ENCODE assay signal across 26 cellular contexts in the genomic region with DNA sequence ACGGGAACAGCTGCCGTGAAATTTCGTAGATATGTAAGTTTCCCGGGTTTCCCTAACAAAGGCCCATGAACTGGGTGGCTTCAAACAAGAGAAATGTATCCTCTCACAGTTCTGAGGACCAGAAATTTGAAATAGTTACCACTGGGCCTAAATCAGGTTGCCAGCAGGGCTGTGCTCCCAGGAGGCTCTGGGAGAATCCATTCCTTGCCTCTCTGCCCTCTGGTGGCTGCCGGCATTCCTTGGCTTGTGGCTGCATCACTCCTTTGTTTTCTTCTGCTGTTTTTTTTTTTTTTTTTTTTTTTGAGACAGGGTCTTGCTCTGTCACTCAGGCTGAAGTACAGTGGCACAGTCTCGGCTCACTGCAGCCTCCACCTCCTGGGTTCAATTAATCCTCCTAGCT. TPM values are rescaled to one million over a fixed set of nuclear protein-coding genes. Genes with fewer than 3 reads are reported as not detected.
DNase-seq lines count a peak whose midpoint lies in the region; ATAC-seq and TF ChIP-seq lines count a peak whose summit lies in the region.
"Had no signal": no experiment of that assay in that cellular context is flagged by ENCODE, and none has a peak within 500 bp of the region (broad histone marks: within the 10 kb centered on the region; RNA-seq: fewer than 3 reads in every experiment).

No MANE protein-coding gene starts in this region.

- H3K27ac ChIP-seq in breast epithelium = peak overlapping the region; percentile 79 to 80
- peak overlapping the region; percentile 57; the same call in 1 of the 2 replicates for H3K27ac ChIP-seq in VCaP
- peak overlapping the region; percentile 17 for H3K27ac ChIP-seq in fibroblast of lung (ENCODE audit: insufficient read depth, low read length)
- H3K27ac ChIP-seq: pancreas had no signal

- no peak overlapping the region for H3K4me3 ChIP-seq in breast epithelium
- H3K4me3 ChIP-seq in fibroblast of lung (replicated peaks in 1 of 4; ENCODE audit: control extremely low read depth in 1 of 4, insufficient read depth in 1 of 4, low read depth in 3 of 4, low read length in 4 of 4) = no peak overlapping the region
- H3K4me3 ChIP-seq: dorsolateral prefrontal cortex, pancreas had no signal

- H3K36me3 Mint-ChIP-seq in MCF 10A (ENCODE audit: insufficient read depth, unreplicated experiment) (no peaks in the 10 kb centered on the region), type B pancreatic cell (no peaks in the 10 kb centered on the region)
- H3K36me3 Mint-ChIP-seq: stimulated activated effector memory CD8-positive, alpha-beta T cell treated with anti-CD3 and anti-CD28 coated beads, Interleukin-12 subunit alpha, Interleukin-12 subunit beta, amount 100 ng/mL, for 72 hours had no signal

- no peaks in the 10 kb centered on the region for H4K20me1 ChIP-seq in fibroblast of lung (ENCODE audit: control insufficient read depth, extremely low read depth, insufficient read depth, low read length)

- H3K9me3 Mint-ChIP-seq in MCF 10A (ENCODE audit: unreplicated experiment) (no peaks in the 10 kb centered on the region), type B pancreatic cell (peaks cover 4% of the 10 kb centered on the region)
- H3K9me3 Mint-ChIP-seq: stimulated activated effector memory CD8-positive, alpha-beta T cell treated with anti-CD3 and anti-CD28 coated beads, Interleukin-12 subunit alpha, Interleukin-12 subunit beta, amount 100 ng/mL, for 72 hours had no signal

- H3K4me3 Mint-ChIP-seq in MCF 10A (ENCODE audit: unreplicated experiment) (no peak overlapping the region), type B pancreatic cell (no peak overlapping the region)
- H3K4me3 Mint-ChIP-seq: activated T-helper 17 cell treated with anti-CD3 and anti-CD28 coated beads, Interleukin-2, amount 50 U/mL, for 72 hours; natural killer cell; stimulated activated effector memory CD8-positive, alpha-beta T cell treated with anti-CD3 and anti-CD28 coated beads, Interleukin-12 subunit alpha, Interleukin-12 subunit beta, amount 100 ng/mL, for 72 hours had no signal

- H3K9ac ChIP-seq in fibroblast of lung (ENCODE audit: insufficient read depth, low read length) = no peak overlapping the region

- CTCF ChIA-PET in MCF 10A (lab: Yijun Ruan, JAX) = interaction anchor here (0.7 to 4.0 kb wide), 3 partner anchors 13 to 733 kb away, joined by 3 to 28 read pairs (median 3); no protein-coding TSS in a partner anchor

- H3K4me1 Mint-ChIP-seq in MCF 10A (ENCODE audit: insufficient read depth, unreplicated experiment) (peaks cover 6% of the 10 kb centered on the region), type B pancreatic cell (ENCODE audit: unreplicated experiment) (peaks cover 7% of the 10 kb centered on the region)
- H3K4me1 Mint-ChIP-seq: activated T-helper 17 cell treated with anti-CD3 and anti-CD28 coated beads, Interleukin-2, amount 50 U/mL, for 72 hours had no signal

- no peak overlapping the region for H3K27ac Mint-ChIP-seq in MCF 10A (ENCODE audit: low read depth, unreplicated experiment)
- no peak overlapping the region for H3K27ac Mint-ChIP-seq in type B pancreatic cell
- H3K27ac Mint-ChIP-seq: activated T-helper 17 cell treated with anti-CD3 and anti-CD28 coated beads, Interleukin-2, amount 50 U/mL, for 72 hours; natural killer cell; stimulated activated effector memory CD8-positive, alpha-beta T cell treated with anti-CD3 and anti-CD28 coated beads, Interleukin-12 subunit alpha, Interleukin-12 subunit beta, amount 100 ng/mL, for 72 hours had no signal

- POLR2A ChIA-PET in MCF 10A (lab: Yijun Ruan, JAX) = interaction anchor here (1.2 kb wide), 1 partner anchor 13 kb away, joined by 4 read pairs; no protein-coding TSS in a partner anchor

- H3K4me1 ChIP-seq in breast epithelium = no peaks in the 10 kb centered on the region
- H3K4me1 ChIP-seq in fibroblast of lung (ENCODE audit: control insufficient read depth, extremely low read depth, insufficient read depth, low read length) = peaks cover 6% of the 10 kb centered on the region

- no peak for ATAC-seq in HG03520 (IDR thresholded peaks at IDR 0.05; ENCODE audit: unreplicated experiment)
- ATAC-seq: activated T-helper 17 cell treated with anti-CD3 and anti-CD28 coated beads, Interleukin-2, amount 50 U/mL, for 72 hours; natural killer cell; sciatic nerve; stimulated activated effector memory CD8-positive, alpha-beta T cell treated with anti-CD3 and anti-CD28 coated beads, Interleukin-12 subunit alpha, Interleukin-12 subunit beta, amount 100 ng/mL, for 72 hours had no signal

- no peak for DNase-seq in breast epithelium (ENCODE audit: low spot score in 2 of 2)
- no peak for DNase-seq in MCF 10A (ENCODE audit: unreplicated experiment)
- no peak for DNase-seq in fibroblast of lung (ENCODE audit: low read depth in 2 of 2)
- DNase-seq in type B pancreatic cell (ENCODE audit: extremely low spot score, unreplicated experiment) = no peak
- no peak for DNase-seq in NCI-H1436 (lab: John Stamatoyannopoulos, UW)
- no peak for DNase-seq in A172 (ENCODE audit: low spot score)
- DNase-seq: activated CD4-positive, alpha-beta T cell treated with anti-CD3 and anti-CD28 coated beads for 48 hours; DMS153; erythroblast; KG1; mesendoderm; natural killer cell; NCI-H1048; pancreas; SHP77 had no signal

- no peaks in the 10 kb centered on the region for H3K27me3 ChIP-seq in breast epithelium
- peaks cover 10% of the 10 kb centered on the region for H3K27me3 ChIP-seq in fibroblast of lung (ENCODE audit: control insufficient read depth, insufficient read depth, low read length)
- H3K27me3 ChIP-seq: pancreas had no signal

- H3K36me3 ChIP-seq in breast epithelium (no peaks in the 10 kb centered on the region), fibroblast of lung (ENCODE audit: control insufficient read depth, insufficient read depth, low read length) (no peaks in the 10 kb centered on the region)
- H3K36me3 ChIP-seq: pancreas had no signal

- no peaks in the 10 kb centered on the region for H3K79me2 ChIP-seq in fibroblast of lung (ENCODE audit: control insufficient read depth, insufficient read depth, low read length)

- H3K9me3 ChIP-seq in breast epithelium = peaks cover 0 to 4% of the 10 kb centered on the region in 2 donors
- no peaks in the 10 kb centered on the region for H3K9me3 ChIP-seq in fibroblast of lung (ENCODE audit: control insufficient read depth, insufficient read depth, low read depth, low read length)
- H3K9me3 ChIP-seq: pancreas had no signal

- intact Hi-C loops in breast epithelium (cut with DNase I; ENCODE audit: low total_unique reads) = loop anchor here (5.0 kb wide), 1 partner anchor 208 kb away; no protein-coding TSS in a partner anchor
- intact Hi-C loops in MCF 10A (cut with micrococcal nuclease) = no loop called here

- TF ChIP-seq POLR2A in breast epithelium (IDR thresholded peaks at IDR 0.05) = no peak

- peaks cover 18% of the 10 kb centered on the region for H3K27me3 Mint-ChIP-seq in MCF 10A (ENCODE audit: insufficient read depth, unreplicated experiment)
- peaks cover 13% of the 10 kb centered on the region for H3K27me3 Mint-ChIP-seq in type B pancreatic cell
- H3K27me3 Mint-ChIP-seq: activated T-helper 17 cell treated with anti-CD3 and anti-CD28 coated beads, Interleukin-2, amount 50 U/mL, for 72 hours had no signal

- TF ChIP-seq CTCF in breast epithelium (IDR thresholded peaks at IDR 0.05) = no peak
- TF ChIP-seq CTCF in MCF 10A (IDR thresholded peaks at IDR 0.05; ENCODE audit: unreplicated experiment) = no peak
- no peak for TF ChIP-seq CTCF in VCaP (conservative IDR thresholded peaks at IDR 0.05)
- TF ChIP-seq CTCF in fibroblast of lung (conservative IDR thresholded peaks at IDR 0.05 in 1 of 2, IDR thresholded peaks at IDR 0.05 in 1 of 2; ENCODE audit: low read depth in 1 of 2, low read length in 2 of 2) = peak in 1 of 2 donors; percentile 3
- TF ChIP-seq CTCF in type B pancreatic cell (conservative IDR thresholded peaks at IDR 0.05) = peak; percentile 19

- no peak overlapping the region for H3K4me2 ChIP-seq in fibroblast of lung (ENCODE audit: extremely low read depth, insufficient read depth, low read length)

- BruUV-seq in MCF 10A (replicated peaks; lab: Mats Ljungman, UMichigan) = no TSS peak

- H2AFZ ChIP-seq in fibroblast of lung (ENCODE audit: low read length) = no peak overlapping the region

RNA-seq across cellular contexts. Expression of a gene that starts 23.7 kb away (rescaled TPM):
- not detected for total RNA-seq in breast epithelium
- not detected in 2 replicates for total RNA-seq in MCF 10A (2022)
- total RNA-seq in fibroblast of lung = not detected in 2 replicates
- polyA plus RNA-seq in fibroblast of lung = not detected in 2 replicates
- polyA plus RNA-seq in fibroblast of lung (2012) = not detected in 2 replicates
- polyA minus RNA-seq in fibroblast of lung (ENCODE audit: low replicate concordance) = not detected in 2 replicates
- total RNA-seq in type B pancreatic cell (ENCODE audit: low replicate concordance) = 0.36 and 1.0 TPM in 2 replicates
- not detected in 2 replicates for total RNA-seq in A172 (2014; rRNA removed; shearing (Covaris generic))
- total RNA-seq: cardiac septum, glomerular endothelial cell, NCI-H460, sciatic nerve, temporal lobe had no signal
- polyA plus RNA-seq: adipose tissue had no signal

Comparison
In these comparisons a context has a peak if more than half of its experiments do, and no peak if none do; other contexts are left out.
1. H3K27ac ChIP-seq: peak in every context shown above with its lines; median percentile 80 in breast epithelium; 57 in VCaP; 17 in fibroblast of lung.